In the genomic region with DNA sequence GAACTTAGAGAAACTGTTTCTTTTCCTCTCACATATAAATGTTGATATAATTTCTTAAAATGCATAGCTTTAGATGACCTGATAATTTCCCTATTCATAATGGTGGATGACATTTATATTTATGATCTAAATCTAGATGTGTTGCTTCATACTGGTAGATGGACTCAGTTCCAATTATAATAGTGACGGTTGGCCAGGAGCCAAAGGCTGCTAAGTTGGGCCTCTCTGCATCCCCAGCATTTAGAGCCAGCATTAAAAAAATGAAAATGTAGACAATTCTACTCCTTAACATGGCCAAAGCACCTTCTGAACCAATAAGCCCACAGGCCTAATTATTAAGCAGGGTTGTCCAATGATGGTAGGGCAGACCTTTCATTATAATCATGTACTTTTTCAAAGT, we compare ENCODE assay signal across 23 cellular contexts.
"Had no signal": no experiment of that assay in that cellular context is flagged by ENCODE, and none has a peak within 500 bp of the region (broad histone marks: within the 10 kb centered on the region; RNA-seq: fewer than 3 reads in every experiment).

No MANE protein-coding gene starts in this region.

- H3K4me3 ChIP-seq: body of pancreas, cardiac muscle cell, spleen, thoracic aorta, vagina had no signal

- H3K36me3 Mint-ChIP-seq: mesothelial cell of epicardium; naive thymus-derived CD8-positive, alpha-beta T cell; type B pancreatic cell had no signal

- DNase-seq: activated CD4-positive, alpha-beta memory T cell treated with anti-CD3 and anti-CD28 coated beads, Interleukin-2, amount 10 ng/mL, durations not matched to agents 7 days and 5 days; activated CD4-positive, alpha-beta T cell treated with anti-CD3 and anti-CD28 coated beads, Interleukin-2, amount 10 ng/mL, durations not matched to agents 24 days and 14 days; activated effector memory CD4-positive, alpha-beta T cell treated with anti-CD3 and anti-CD28 coated beads, Interleukin-2, amount 50 U/mL, for 16 hours; activated naive CD4-positive, alpha-beta T cell treated with anti-CD3 and anti-CD28 coated beads, Interleukin-2, amount 50 U/mL, for 16 hours; anterior cingulate cortex; effector CD8-positive, alpha-beta T cell; foreskin melanocyte; hippocampal formation; left ventricle myocardium superior; mammary epithelial cell; naive thymus-derived CD8-positive, alpha-beta T cell; retina; spleen; stimulated activated CD4-positive, alpha-beta T cell treated with anti-CD3 and anti-CD28 coated beads, Interleukin-4, amount 100 ng/mL, for 1 hour; stimulated activated naive CD4-positive, alpha-beta T cell had no signal

- H3K27me3 Mint-ChIP-seq: activated CD4-positive, alpha-beta memory T cell treated with anti-CD3 and anti-CD28 coated beads, Interleukin-2, amount 10 ng/mL, durations not matched to agents 7 days and 5 days; activated CD4-positive, alpha-beta T cell treated with anti-CD3 and anti-CD28 coated beads, Interleukin-2, amount 10 ng/mL, durations not matched to agents 24 days and 14 days; dendritic cell treated with granulocyte-macrophage colony-stimulating factor and Interleukin-4, amounts not matched to agents 40 ng/mL and 50 ng/mL, for 4 days; naive thymus-derived CD8-positive, alpha-beta T cell; progenitor cell of endocrine pancreas; type B pancreatic cell had no signal

- H3K27ac ChIP-seq: body of pancreas, cardiac muscle cell, spleen, thoracic aorta, vagina had no signal

- ATAC-seq: body of pancreas; left ventricle myocardium superior; naive thymus-derived CD8-positive, alpha-beta T cell had no signal

- H3K36me3 ChIP-seq: cardiac muscle cell, spleen, thoracic aorta, vagina had no signal

- H3K4me3 Mint-ChIP-seq: activated CD4-positive, alpha-beta memory T cell treated with anti-CD3 and anti-CD28 coated beads, Interleukin-2, amount 10 ng/mL, durations not matched to agents 7 days and 5 days; activated CD4-positive, alpha-beta T cell treated with anti-CD3 and anti-CD28 coated beads, Interleukin-2, amount 10 ng/mL, durations not matched to agents 24 days and 14 days; dendritic cell treated with granulocyte-macrophage colony-stimulating factor and Interleukin-4, amounts not matched to agents 40 ng/mL and 50 ng/mL, for 4 days; mesothelial cell of epicardium; type B pancreatic cell had no signal

- H3K27me3 ChIP-seq: body of pancreas, cardiac muscle cell, spleen, vagina had no signal

- H3K27ac Mint-ChIP-seq: activated CD4-positive, alpha-beta memory T cell treated with anti-CD3 and anti-CD28 coated beads, Interleukin-2, amount 10 ng/mL, durations not matched to agents 7 days and 5 days; activated CD4-positive, alpha-beta T cell treated with anti-CD3 and anti-CD28 coated beads, Interleukin-2, amount 10 ng/mL, durations not matched to agents 24 days and 14 days; dendritic cell treated with granulocyte-macrophage colony-stimulating factor and Interleukin-4, amounts not matched to agents 40 ng/mL and 50 ng/mL, for 4 days; naive thymus-derived CD8-positive, alpha-beta T cell; progenitor cell of endocrine pancreas; type B pancreatic cell had no signal

- H3K9me3 ChIP-seq: body of pancreas, thoracic aorta, vagina had no signal

- H3K4me1 ChIP-seq: body of pancreas, spleen, vagina had no signal
